Comparison of ENCODE assay signal across 17 cellular contexts in the genomic region with DNA sequence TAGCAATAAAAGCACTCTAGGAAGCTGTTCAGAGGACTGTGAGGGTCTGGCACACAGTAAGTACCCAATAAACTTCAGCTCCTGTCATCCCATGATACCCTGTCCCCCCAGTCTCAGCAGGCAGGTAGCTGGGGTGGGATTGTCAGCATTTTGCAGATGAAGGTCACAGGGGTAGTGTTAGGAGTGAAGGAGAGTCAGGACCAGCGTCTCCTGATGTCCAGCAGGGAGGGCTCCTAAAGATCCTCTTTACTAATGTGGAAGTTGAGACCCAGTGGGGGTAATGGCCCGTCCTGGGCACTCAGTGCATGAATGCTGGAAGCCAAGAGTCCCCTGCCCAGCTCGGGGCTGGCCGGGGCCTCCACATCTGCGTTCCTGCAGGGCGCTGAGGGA. TPM values are rescaled to one million over a fixed set of nuclear protein-coding genes. Genes with fewer than 3 reads are reported as not detected.
A peak's percentile ranks its signal among the peaks of the same experiment; 100 is the strongest.
DNase-seq lines count a peak whose midpoint lies in the region; ATAC-seq, FAIRE-seq and TF ChIP-seq lines count a peak whose summit lies in the region.
"Had no signal": no experiment of that assay in that cellular context is flagged by ENCODE, and none has a peak within 500 bp of the region (broad histone marks: within the 10 kb centered on the region; RNA-seq: fewer than 3 reads in every experiment).

No MANE protein-coding gene starts in this region.

- peaks cover 5% of the 10 kb centered on the region for H3K27me3 Mint-ChIP-seq in Caco-2 (ENCODE audit: insufficient read depth, unreplicated experiment)
- H3K27me3 Mint-ChIP-seq: activated CD4-positive, alpha-beta memory T cell treated with anti-CD3 and anti-CD28 coated beads for 36 hours had no signal

- H3K4me1 ChIP-seq in Caco-2 (peaks cover 32% of the 10 kb centered on the region), PC-9 (replicated peaks; ENCODE audit: insufficient read depth) (peaks cover 42% of the 10 kb centered on the region), H1 (replicated peaks in 1 of 4; ENCODE audit: control insufficient read depth in 3 of 4, insufficient read depth in 4 of 4, low read length in 3 of 4) (peaks cover 6 to 8% (median 8%) of the 10 kb centered on the region in 4 experiments), osteoblast (ENCODE audit: insufficient read depth, low read length) (peaks cover 7% of the 10 kb centered on the region)

- no peak overlapping the region; the same call in 1 of the 2 replicates for H4K8ac ChIP-seq in H1 (ENCODE audit: extremely low read depth, insufficient read depth, low read length)

- no peak overlapping the region for H2BK12ac ChIP-seq in H1 (ENCODE audit: low read depth, low read length)

- H3F3A ChIP-seq in PC-9 (ENCODE audit: insufficient read depth, low read depth), result peaks cover 33% of the 10 kb centered on the region

- no peak overlapping the region for H3K18ac ChIP-seq in H1 (ENCODE audit: extremely low read depth, low read length)

- TF ChIP-seq EP300 in H1 (IDR thresholded peaks at IDR 0.05; ENCODE audit: borderline replicate concordance in 1 of 2, low read depth in 2 of 2, low read length in 2 of 2), result no peak

- WGBS in H1 (ENCODE audit: extremely low coverage in 1 of 2, insufficient coverage in 1 of 2, insufficient read length in 1 of 2, insufficient replicate concordance in 2 of 2, low coverage in 1 of 2, low lambda C conversion rate in 2 of 2, missing lambda C conversion rate in 1 of 2), 2 experiments, result 16% methylated on average over 6 of the region's 6 CpGs; no CpG with 5 or more reads in 1 of the 2 experiments

- H3K36me3 Mint-ChIP-seq in Caco-2 (ENCODE audit: insufficient read depth, unreplicated experiment), result no peaks in the 10 kb centered on the region

- no peak overlapping the region for H2BK5ac ChIP-seq in H1 (ENCODE audit: low read depth, low read length)

- no peak overlapping the region for H2BK20ac ChIP-seq in H1 (ENCODE audit: low read length)

- no peak for TF ChIP-seq RAD21 in H1 (IDR thresholded peaks at IDR 0.05 in 1 of 2, conservative IDR thresholded peaks at IDR 0.05 in 1 of 2; ENCODE audit: low read depth in 2 of 2, low read length in 2 of 2)

- H4K20me1 ChIP-seq in PC-9 (ENCODE audit: insufficient read depth) (0 out of 2 replicates have a peak, but pooled peaks cover 3% of the 10 kb centered on the region), H1 (replicated peaks in 1 of 2; ENCODE audit: control insufficient read depth in 1 of 2, insufficient read depth in 2 of 2, low read length in 2 of 2) (no peaks in the 10 kb centered on the region), osteoblast (ENCODE audit: insufficient read depth, low read length) (peaks cover 2% of the 10 kb centered on the region)

- H2BK120ac ChIP-seq in H1 (replicated peaks; ENCODE audit: low read depth, low read length), result no peak overlapping the region

- FAIRE-seq in H1 (lab: Jason Lieb, UNC), result no peak
- FAIRE-seq in frontal cortex (lab: Jason Lieb, UNC), result no peak

- H3K36me3 ChIP-seq in Caco-2 (ENCODE audit: control insufficient read depth, insufficient read depth, low read length) (no peaks in the 10 kb centered on the region), PC-9 (ENCODE audit: low read depth) (no peaks in the 10 kb centered on the region), H1 (ENCODE audit: control insufficient read depth in 2 of 4, insufficient read depth in 4 of 4, low read length in 3 of 4) (no peaks in the 10 kb centered on the region), osteoblast (ENCODE audit: insufficient read depth, low read length) (no peaks in the 10 kb centered on the region)
- H3K36me3 ChIP-seq: ascending aorta had no signal

- H3K4me2 ChIP-seq in PC-9, result peak overlapping the region; percentile 90
- peak overlapping the region; percentile 20 to 68; a peak in 3 of 4 replicates for H3K4me2 ChIP-seq in H1 (ENCODE audit: insufficient read depth in 1 of 2, low read depth in 2 of 2, low read length in 2 of 2)
- peak overlapping the region; percentile 96 for H3K4me2 ChIP-seq in osteoblast (ENCODE audit: insufficient read depth, low read length)

- H3K14ac ChIP-seq in H1 (ENCODE audit: insufficient read length), result no peak overlapping the region

- intact Hi-C loops in Caco-2 (cut with micrococcal nuclease; ENCODE audit: unreplicated experiment), result loop anchor here (1.0 to 10.0 kb wide), 2 partner anchors 19 to 251 kb away; no protein-coding TSS in a partner anchor
- intact Hi-C loops in PC-9 (cut with micrococcal nuclease; ENCODE audit: unreplicated experiment), result loop anchor here (1.0 to 10.0 kb wide), 12 partner anchors 15 to 387 kb away; a partner anchor contains a TSS

- no TSS peak for BruUV-seq in Caco-2 (replicated peaks; lab: Mats Ljungman, UMichigan)
- BruUV-seq in PC-9 (replicated peaks; lab: Mats Ljungman, UMichigan), result no TSS peak

- no peaks in the 10 kb centered on the region for H3K9me3 Mint-ChIP-seq in Caco-2 (ENCODE audit: unreplicated experiment)
- H3K9me3 Mint-ChIP-seq: activated CD4-positive, alpha-beta memory T cell treated with anti-CD3 and anti-CD28 coated beads for 36 hours had no signal

- TF ChIP-seq POLR2A in H1 (IDR thresholded peaks at IDR 0.05; ENCODE audit: control extremely low read depth in 1 of 2, low read depth in 2 of 2, low read length in 2 of 2), result no peak

- POLR2A ChIA-PET in Caco-2 (lab: Charles Lee), result no interaction called here
- POLR2A ChIA-PET in PC-9 (lab: Charles Lee; ENCODE audit: unreplicated experiment), result interaction anchor here (0.5 to 1.3 kb wide), 4 partner anchors 31 to 349 kb away, joined by 3 to 10 read pairs (median 6); a partner anchor contains a TSS
- POLR2A ChIA-PET in H1 (lab: Charles Lee; ENCODE audit: partially characterized antibody), result interaction anchor here (1.1 to 1.4 kb wide), 2 partner anchors 18 to 20 kb away, joined by 3 to 6 read pairs; no protein-coding TSS in a partner anchor

- H2BK15ac ChIP-seq in H1 (ENCODE audit: low read length), result no peak overlapping the region

- H3K27ac ChIP-seq in PC-9, result peak overlapping the region; percentile 96
- H3K27ac ChIP-seq in H1 (ENCODE audit: low read depth, low read length), result no peak overlapping the region
- no peak overlapping the region for H3K27ac ChIP-seq in osteoblast (ENCODE audit: low read depth, low read length)

- peak overlapping the region; percentile 63 for H3K4me3 Mint-ChIP-seq in Caco-2 (ENCODE audit: unreplicated experiment)
- H3K4me3 Mint-ChIP-seq: activated CD4-positive, alpha-beta memory T cell treated with anti-CD3 and anti-CD28 coated beads for 36 hours had no signal

- H3K4me3 ChIP-seq in Caco-2 (ENCODE audit: low read depth, low read length) (no peak overlapping the region), PC-9 (peak overlapping the region; percentile 49), H1 (ENCODE audit: extremely low read depth in 1 of 4, insufficient read depth in 2 of 4, low read depth in 3 of 4, low read length in 4 of 4) (peak overlapping the region in 1 of 4 experiments; percentile 56; a peak in 1 of 8 replicates), osteoblast (ENCODE audit: insufficient read depth, low read length) (no peak overlapping the region)

- H3K4me1 Mint-ChIP-seq in Caco-2 (ENCODE audit: low read depth, unreplicated experiment), result peaks cover 7% of the 10 kb centered on the region

- H2AK5ac ChIP-seq in H1 (ENCODE audit: low read depth, low read length), result no peak overlapping the region

- no peaks in the 10 kb centered on the region for H3K27me3 ChIP-seq in Caco-2 (replicated peaks; ENCODE audit: control insufficient read depth, insufficient read depth, low read length)
- no peaks in the 10 kb centered on the region for H3K27me3 ChIP-seq in PC-9 (ENCODE audit: insufficient read depth, low read depth)
- H3K27me3 ChIP-seq in H1 (replicated peaks in 1 of 4; ENCODE audit: control insufficient read depth in 3 of 4, extremely low read depth in 1 of 4, insufficient read depth in 3 of 4, low read length in 3 of 4), result peaks cover 0 to 9% (median 5%) of the 10 kb centered on the region in 4 experiments; a peak in 5 of 7 replicates
- H3K27me3 ChIP-seq in osteoblast (ENCODE audit: insufficient read depth, low read length), result no peaks in the 10 kb centered on the region
- H3K27me3 ChIP-seq: ascending aorta had no signal

- H3K56ac ChIP-seq in H1 (replicated peaks; ENCODE audit: insufficient read length, low read depth, low read length), result no peak overlapping the region

- H3K9ac ChIP-seq in H1 (replicated peaks in 1 of 4; ENCODE audit: extremely low read depth in 1 of 4, low read depth in 3 of 4, low read length in 3 of 4), result no peak overlapping the region

- H3K79me2 ChIP-seq in PC-9 (ENCODE audit: low read depth) (no peaks in the 10 kb centered on the region), H1 (ENCODE audit: control insufficient read depth in 1 of 2, insufficient read depth in 2 of 2, low read length in 2 of 2) (no peaks in the 10 kb centered on the region), osteoblast (ENCODE audit: insufficient read depth, low read length) (no peaks in the 10 kb centered on the region)

- no peak for DNase-seq in Caco-2
- DNase-seq in PC-9, result no peak
- DNase-seq in H1 (ENCODE audit: low read depth in 1 of 2, low spot score in 2 of 2), result no peak
- DNase-seq in osteoblast (ENCODE audit: insufficient read length, low spot score, missing footprints), result peak; percentile 90
- DNase-seq in NCI-H2029 (lab: John Stamatoyannopoulos, UW), result no peak
- DNase-seq in frontal cortex (ENCODE audit: low spot score in 2 of 2), result no peak
- DNase-seq: NK-92 treated with Interleukin-12 subunit alpha and Interleukin-12 subunit beta, amount 100 ng/mL, for 24 hours had no signal

- no peak overlapping the region for H4K91ac ChIP-seq in H1 (replicated peaks; ENCODE audit: insufficient read length, low read length)

- no peaks in the 10 kb centered on the region; the same call in 1 of the 2 replicates for H3K23me2 ChIP-seq in H1 (ENCODE audit: low read depth, low read length)

- no peak overlapping the region for H2AFZ ChIP-seq in PC-9
- H2AFZ ChIP-seq in H1 (ENCODE audit: low read length), result peak overlapping the region; percentile 30; the same call in 1 of the 2 replicates
- H2AFZ ChIP-seq in osteoblast (ENCODE audit: low read length), result no peak overlapping the region

- no peaks in the 10 kb centered on the region for H3K79me1 ChIP-seq in H1 (ENCODE audit: low read depth, low read length)

- CTCF ChIA-PET in Caco-2 (lab: Charles Lee) (interaction anchor here (0.5 to 1.6 kb wide), 8 partner anchors 20 to 290 kb away, joined by 3 to 8 read pairs (median 4); a partner anchor contains a TSS), PC-9 (lab: Charles Lee) (interaction anchor here (0.6 to 4.2 kb wide), 14 partner anchors 16 to 942 kb away, joined by 3 to 17 read pairs (median 5); a partner anchor contains a TSS), H1 (lab: Charles Lee; ENCODE audit: partially characterized antibody) (interaction anchor here (0.7 to 10.4 kb wide), 31 partner anchors 8 to 657 kb away, joined by 3 to 205 read pairs (median 6); a partner anchor contains a TSS)

- no peak overlapping the region for H3K23ac ChIP-seq in H1 (ENCODE audit: insufficient read length)

- no peaks in the 10 kb centered on the region for H3K9me2 ChIP-seq in PC-9 (ENCODE audit: insufficient read depth)

- no peaks in the 10 kb centered on the region for H3K9me3 ChIP-seq in Caco-2
- no peaks in the 10 kb centered on the region for H3K9me3 ChIP-seq in PC-9 (ENCODE audit: insufficient read depth, low read depth)
- H3K9me3 ChIP-seq in H1 (ENCODE audit: insufficient read depth in 2 of 2, low read depth in 1 of 2, low read length in 1 of 2), result no peaks in the 10 kb centered on the region
- no peaks in the 10 kb centered on the region for H3K9me3 ChIP-seq in osteoblast (ENCODE audit: low read depth, low read length)
- H3K9me3 ChIP-seq: ascending aorta had no signal

- no peak overlapping the region for H3K27ac Mint-ChIP-seq in Caco-2 (ENCODE audit: unreplicated experiment)
- H3K27ac Mint-ChIP-seq: CD14-positive monocyte had no signal

- ATAC-seq in GM21576 (IDR thresholded peaks at IDR 0.05; ENCODE audit: unreplicated experiment) (no peak), GM18861 (IDR thresholded peaks at IDR 0.05; ENCODE audit: unreplicated experiment) (no peak)

- TF ChIP-seq CTCF in Caco-2 (IDR thresholded peaks at IDR 0.05; ENCODE audit: insufficient read depth in 1 of 2, low read depth in 1 of 2, low read length in 1 of 2, severe bottlenecking in 1 of 2, unreplicated experiment in 1 of 2) (no peak), PC-9 (conservative IDR thresholded peaks at IDR 0.05) (no peak), H1 (IDR thresholded peaks at IDR 0.05; ENCODE audit: control extremely low read depth in 1 of 3, insufficient read depth in 1 of 3, low read depth in 1 of 3, low read length in 3 of 3) (no peak), osteoblast (IDR thresholded peaks at IDR 0.05; ENCODE audit: extremely low read depth, low read depth, low read length) (no peak)

- H4K5ac ChIP-seq in H1 (ENCODE audit: insufficient read length, low read depth, low read length), result no peak overlapping the region

- H3K4ac ChIP-seq in H1 (replicated peaks; ENCODE audit: insufficient read length, low read depth, low read length), result no peak overlapping the region

RNA-seq across cellular contexts. Expression of a gene that starts 31.3 kb away (rescaled TPM):
- total RNA-seq in Caco-2 (2022) (not detected in 2 replicates), PC-9 (2021) (0.43 and 0.48 TPM in 2 replicates), osteoblast (not detected in 2 replicates), frontal cortex (not detected)
- 0.39 TPM in 1 of 2 replicates, not detected in the other for total RNA-seq in H1 (2021; fragmentation: NEBNext Ultra II Directional; extraction: Animal tissue kit (Norgen Biotek cat#: 25700))
- 0.32 and 0.39 TPM in 2 replicates for polyA plus RNA-seq in H1 (2011; rRNA removed)
- 0.26 TPM for polyA plus RNA-seq in H1 (2011; cell fraction: cytosol; rRNA removed)
- 0.58 TPM for polyA plus RNA-seq in H1 (2011; cell fraction: nucleus; rRNA removed)
- polyA plus RNA-seq in H1 (2012, experiment 1 of 2), result not detected in 4 replicates
- polyA plus RNA-seq in H1 (2012, experiment 2 of 2), result 1.3 TPM
- 0.16 TPM for polyA plus RNA-seq in H1 (2013, experiment 1 of 2)
- polyA plus RNA-seq in H1 (2013, experiment 2 of 2), result 0.17 TPM
- not detected in 2 replicates for polyA minus RNA-seq in H1 (2011; rRNA and poly(A)+ RNA removed)
- not detected for polyA minus RNA-seq in H1 (2011; cell fraction: cytosol; rRNA and poly(A)+ RNA removed)
- polyA minus RNA-seq in H1 (2011; cell fraction: nucleus; rRNA and poly(A)+ RNA removed), result 0.50 TPM
- total RNA-seq: activated CD4-positive, alpha-beta memory T cell treated with anti-CD3 and anti-CD28 coated beads for 36 hours; ascending aorta; fibroblast of villous mesenchyme; HT1080; mesenteric fat pad; SK-MEL-5; temporal lobe had no signal
- polyA plus RNA-seq: CD14-positive monocyte had no signal

Comparison
In these comparisons a context has a peak if more than half of its experiments do, and no peak if none do; other contexts are left out.
1. H3K4me2 ChIP-seq: peak in every context shown above with its lines; median percentile 96 in osteoblast; 90 in PC-9; 44 in H1.